Comparison of ENCODE assay signal across 35 cellular contexts in the genomic region with DNA sequence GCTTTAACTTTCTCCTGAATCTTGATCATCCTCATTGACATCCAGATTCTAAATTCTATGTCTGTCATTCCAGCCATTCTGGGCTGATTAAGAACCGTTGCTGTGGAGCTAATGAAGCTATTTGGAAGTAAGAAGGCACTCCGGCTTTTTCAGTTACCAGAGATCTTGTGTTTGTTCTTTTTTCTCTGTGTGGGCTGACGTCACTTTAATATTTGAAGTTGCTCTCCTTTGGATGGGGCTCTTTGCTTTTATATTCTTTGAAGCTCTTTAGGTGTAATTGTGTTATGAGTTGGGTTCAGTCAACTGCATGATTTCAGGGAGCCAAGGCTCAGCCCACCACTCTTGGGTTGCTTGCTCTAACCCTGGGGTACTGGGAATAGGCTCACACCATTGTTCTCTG.
"Had no signal": no experiment of that assay in that cellular context is flagged by ENCODE, and none has a peak within 500 bp of the region (broad histone marks: within the 10 kb centered on the region; RNA-seq: fewer than 3 reads in every experiment).

No MANE protein-coding gene starts in this region.

- H3K27me3 ChIP-seq: MG63 had no signal

- H3K4me2 ChIP-seq: KMS-11 had no signal

- H3K9me3 ChIP-seq: MG63 had no signal

- H3K36me3 ChIP-seq: MG63 had no signal

- H3K27ac ChIP-seq: KMS-11 had no signal

- H3K9ac ChIP-seq: KMS-11 had no signal

- H3K4me3 ChIP-seq: MG63 had no signal

- DNase-seq: Karpas-422, Kasumi-1, MG63, MM.1S, MV-4-11, NCI-H1048, NCI-H1092, NCI-H1092 treated with DMSO at 0.1 percent for 48 hours, NCI-H1105, NCI-H1105 treated with DMSO at 0.1 percent for 48 hours, NCI-H1417, NCI-H1417 treated with DMSO at 0.1 percent for 48 hours, NCI-H1436, NCI-H1436 treated with DMSO at 0.1 percent for 48 hours, NCI-H146, NCI-H1694, NCI-H1694 treated with DMSO at 0.1 percent for 48 hours, NCI-H187, NCI-H187 treated with DMSO at 0.1 percent for 48 hours, NCI-H1930, NCI-H2029, NCI-H2029 treated with DMSO at 0.1 percent for 48 hours, NCI-H2081, NCI-H2081 treated with DMSO at 0.1 percent for 48 hours, NCI-H2107, NCI-H2171, NCI-H2171 treated with DMSO at 0.1 percent for 48 hours, NCI-H2227 treated with DMSO at 0.1 percent for 48 hours, NCI-H226, NCI-H345, NCI-H446, NCI-H446 treated with DMSO at 0.1 percent for 48 hours, NCI-H510A, NCI-H510A treated with DMSO at 0.1 percent for 48 hours had no signal
